In genomic region chr17:55421179-55421934, GRCh38 we compare ENCODE assay signal across 8 cellular contexts. TPM values are rescaled to one million over a fixed set of nuclear protein-coding genes. Genes with fewer than 3 reads are reported as not detected.
DNase-seq lines count a peak whose midpoint lies in the region; ATAC-seq, FAIRE-seq and TF ChIP-seq lines count a peak whose summit lies in the region.

Gene MMD, minus strand, starts transcription at chr17:55421835. Its CDS starts 140 bp downstream, at chr17:55421695.

- peak within 1 kb of the TSS; percentile 90 for H2AFZ ChIP-seq in K562 (ENCODE audit: low read depth, low read length)

- H3K9me3 ChIP-seq in K562 (replicated peaks; ENCODE audit: control insufficient read depth, insufficient read depth, low read depth, low read length): no peaks in the 10 kb centered on the region

- FAIRE-seq in K562 (lab: Jason Lieb, UNC): no peak

- no TSS peak for BruUV-seq in K562 (replicated peaks; lab: Mats Ljungman, UMichigan)

- H3K36me3 ChIP-seq in K562 (ENCODE audit: control insufficient read depth, insufficient read depth, low read length): no peaks in the 10 kb centered on the region; the same call in 2 of the 3 replicates

- peak; percentile 8 for DNase-seq in activated gamma-delta T cell treated with Interleukin-2 at 50 U/mL for 16 hours
- no peak for DNase-seq in activated gamma-delta T cell (lab: John Stamatoyannopoulos, UW)
- DNase-seq in NCI-H526 treated with DMSO at 0.1 percent for 48 hours (lab: John Stamatoyannopoulos, UW): peak; percentile 27
- DNase-seq in K562 (ENCODE audit: extremely low read depth in 1 of 4, low spot score in 3 of 4): peak; percentile 20 to 51 (median 45)
- DNase-seq in iris pigment epithelial cell (ENCODE audit: low read depth): peak; percentile 45
- DNase-seq in stimulated activated CD4-positive, alpha-beta T cell treated with anti-CD3 and anti-CD28 coated beads, Interleukin-15, amount 100 ng/mL, for 24 hours: peak; percentile 37
- no peak for DNase-seq in NAMALWA (ENCODE audit: low spot score)

- no peak for TF ChIP-seq RAD21 in K562 (CRISPR knock-in tag; conservative IDR thresholded peaks at IDR 0.05 in 1 of 2, IDR thresholded peaks at IDR 0.05 in 1 of 2)

- peak within 1 kb of the TSS; percentile 71 for H3K4me3 ChIP-seq in K562

- POLR2A ChIA-PET in K562 (lab: Yijun Ruan, JAX): interaction anchor here (0.6 to 1.4 kb wide), 8 partner anchors 10 to 294 kb away, joined by 3 to 7 read pairs (median 3); no protein-coding TSS in a partner anchor

- H3K27me3 ChIP-seq in K562 (ENCODE audit: control insufficient read depth in 2 of 2, insufficient read depth in 2 of 2, low read length in 2 of 2): no peaks in the 10 kb centered on the region

- peak; percentile 62; the same call in 1 of the 2 replicates for TF ChIP-seq POLR2A in K562 (conservative IDR thresholded peaks at IDR 0.05)

- H3K9ac ChIP-seq in K562 (ENCODE audit: insufficient read depth in 1 of 2, low read depth in 2 of 2, low read length in 2 of 2): peak within 1 kb of the TSS; percentile 78 to 96

- intact Hi-C loops in K562 (cut with micrococcal nuclease): loop anchor here (5.0 kb wide), 1 partner anchor 76 kb away; no protein-coding TSS in a partner anchor

- CTCF ChIA-PET in K562 (lab: Yijun Ruan, JAX; ENCODE audit: low intra/inter-chr PET ratio): no interaction called here

- no peak for TF ChIP-seq CTCF in K562 (IDR thresholded peaks at IDR 0.05 in 2 of 3, conservative IDR thresholded peaks at IDR 0.05 in 1 of 3; ENCODE audit: insufficient read depth in 2 of 3, low read depth in 1 of 3, low read length in 3 of 3)

- H3K27ac ChIP-seq in K562 (ENCODE audit: extremely low read depth, low read depth, low read length): peak within 1 kb of the TSS; percentile 64

- H4K20me1 ChIP-seq in K562 (replicated peaks; ENCODE audit: control insufficient read depth, insufficient read depth, low read length): no peaks in the 10 kb centered on the region

- peaks cover 27% of the 10 kb centered on the region for H3K79me2 ChIP-seq in K562 (ENCODE audit: control insufficient read depth, insufficient read depth, low read length)

- H3K4me2 ChIP-seq in K562 (ENCODE audit: insufficient read depth, low read length): peak within 1 kb of the TSS; percentile 90

- H3K4me1 ChIP-seq in K562 (replicated peaks in 1 of 2; ENCODE audit: control insufficient read depth in 2 of 2, insufficient read depth in 2 of 2, low read length in 2 of 2): peaks cover 11% of the 10 kb centered on the region in 2 experiments

- no peak for TF ChIP-seq EP300 in K562 (IDR thresholded peaks at IDR 0.05; ENCODE audit: low read length)

- no peaks in the 10 kb centered on the region for H3K9me1 ChIP-seq in K562 (ENCODE audit: control insufficient read depth, insufficient read depth, low read length)

- WGBS in K562 (ENCODE audit: insufficient coverage, low coverage, missing lambda C conversion rate): 2% methylated on average over 33 of the region's 62 CpGs

- in situ Hi-C loops in K562 (cut with MboI): no loop called here

- ATAC-seq in HG02840 (IDR thresholded peaks at IDR 0.05; ENCODE audit: low FRiP score, unreplicated experiment): peak; percentile 27
- ATAC-seq in K562: peak; percentile 63

TF ChIP-seq in K562, 482 proteins besides CTCF, POLR2A, EP300 and RAD21 (continues in another document):
- TF ChIP-seq KAT8 (IDR thresholded peaks at IDR 0.05; ENCODE audit: low read depth): no peak
- peak; percentile 38; the same call in 1 of the 2 replicates for TF ChIP-seq ZBTB7A (IDR thresholded peaks at IDR 0.05; ENCODE audit: borderline replicate concordance, control insufficient read depth, low read depth, low read length)
- no peak for TF ChIP-seq ARID2 (IDR thresholded peaks at IDR 0.05)
- TF ChIP-seq ZNF639 (CRISPR knock-in tag; conservative IDR thresholded peaks at IDR 0.05 in 1 of 2, IDR thresholded peaks at IDR 0.05 in 1 of 2): peak in 1 of 2 experiments; percentile 53; a peak in 1 of 4 replicates
- no peak for TF ChIP-seq IRF9 (tag; IDR thresholded peaks at IDR 0.05)
- peak; percentile 26; the same call in 1 of the 2 replicates for TF ChIP-seq REST (CRISPR knock-in tag; IDR thresholded peaks at IDR 0.05; ENCODE audit: low read depth)
- no peak for TF ChIP-seq GMEB1 (CRISPR knock-in tag; IDR thresholded peaks at IDR 0.05)
- peak; percentile 47 for TF ChIP-seq SUPT5H (IDR thresholded peaks at IDR 0.05)
- no peak for TF ChIP-seq CAMTA2 (CRISPR knock-in tag; conservative IDR thresholded peaks at IDR 0.05)
- peak; percentile 69; the same call in 1 of the 2 replicates for TF ChIP-seq PHF8 (IDR thresholded peaks at IDR 0.05; ENCODE audit: borderline replicate concordance, low read length)

RNA-seq across cellular contexts. Expression of gene MMD, which starts in this region (rescaled TPM):
- total RNA-seq in K562 (2011; cell fraction: chromatin; rRNA removed; ENCODE audit: low replicate concordance): 16.5 and 29.7 TPM in 2 replicates
- total RNA-seq in K562 (2011; cell fraction: nucleolus; rRNA removed): 11.6 and 13.0 TPM in 2 replicates
- total RNA-seq in K562 (2011; cell fraction: nucleoplasm; rRNA removed): 17.2 and 29.8 TPM in 2 replicates
- total RNA-seq in K562 (2014; rRNA removed): 6.7 and 11.0 TPM in 2 replicates
- total RNA-seq in K562 (2014; rRNA removed; fragmentation: Illumina TruSeq; extraction: Trizol): 10.7 and 11.7 TPM in 2 replicates
- total RNA-seq in K562 (2015; rRNA removed; fragmentation: Illumina TruSeq; extraction: Trizol): 7.3 and 8.8 TPM in 2 replicates
- 15.2 TPM in 2 replicates for total RNA-seq in K562 (2021)
- 17.7 and 18.9 TPM in 2 replicates for polyA plus RNA-seq in K562 (2011; rRNA removed)
- polyA plus RNA-seq in K562 (2011; cell fraction: cytosol; rRNA removed): 9.2 and 11.6 TPM in 2 replicates
- polyA plus RNA-seq in K562 (2011; cell fraction: nucleus; rRNA removed): 12.3 and 13.0 TPM in 2 replicates
- 8.0 and 11.8 TPM in 2 replicates for polyA plus RNA-seq in K562 (2012)
- polyA plus RNA-seq in K562 (2014; fragmentation: Illumina TruSeq; extraction: Trizol): 9.6 and 11.1 TPM in 2 replicates
- polyA plus RNA-seq in K562 (2014; fragmentation: Nextera tagmentation; extraction: Ambion mirVana): 1 to 10 TPM; 3.1 to 4.0 TPM
- 11.5 and 12.6 TPM in 2 replicates for polyA plus RNA-seq in K562 (2014; rRNA removed)
- 14.3 TPM in 2 replicates for polyA minus RNA-seq in K562 (2011; rRNA and poly(A)+ RNA removed)
- 3.5 and 7.0 TPM in 2 replicates for polyA minus RNA-seq in K562 (2011; cell fraction: cytosol; rRNA and poly(A)+ RNA removed)
- 9.4 and 13.0 TPM in 2 replicates for polyA minus RNA-seq in K562 (2011; cell fraction: nucleus; rRNA and poly(A)+ RNA removed)

Comparison
In these comparisons a context has a peak if more than half of its experiments do, and no peak if none do; other contexts are left out.
1. DNase-seq: peak in activated gamma-delta T cell treated with Interleukin-2 at 50 U/mL for 16 hours (single experiment), NCI-H526 treated with DMSO at 0.1 percent for 48 hours (single experiment), K562 (4 of 4), iris pigment epithelial cell (single experiment) and stimulated activated CD4-positive, alpha-beta T cell treated with anti-CD3 and anti-CD28 coated beads, Interleukin-15, amount 100 ng/mL, for 24 hours (single experiment); none in activated gamma-delta T cell (single experiment) and NAMALWA (single experiment).